ENCODE assay signal across 19 cellular contexts in genomic region chr12:23380419-23381100, GRCh38.
DNase-seq lines count a peak whose midpoint lies in the region; ATAC-seq, FAIRE-seq and TF ChIP-seq lines count a peak whose summit lies in the region.
"Had no signal": no experiment of that assay in that cellular context is flagged by ENCODE, and none has a peak within 500 bp of the region (broad histone marks: within the 10 kb centered on the region; RNA-seq: fewer than 3 reads in every experiment).

No MANE protein-coding gene starts in this region.

- H3K9me3 ChIP-seq in liver (ENCODE audit: control insufficient read depth in 4 of 4, low read length in 3 of 4): peaks cover 0 to 3% (median 0%) of the 10 kb centered on the region in 4 donors

- H3K27ac ChIP-seq in liver (ENCODE audit: low read depth in 1 of 2, low read length in 2 of 2): peak overlapping the region; percentile 38 to 40

- 39% methylated on average over 4 of the region's 4 CpGs for WGBS in liver

- ATAC-seq in activated CD4-positive, CD25-positive, alpha-beta regulatory T cell treated with anti-CD3 and anti-CD28 coated beads, Interleukin-2, amount 50 U/mL, for 24 hours: no peak

- no peaks in the 10 kb centered on the region for H3K27me3 ChIP-seq in liver (ENCODE audit: control insufficient read depth in 4 of 4, insufficient read depth in 4 of 4, low read length in 3 of 4)

- no peaks in the 10 kb centered on the region for H3K36me3 ChIP-seq in liver (ENCODE audit: control insufficient read depth in 4 of 4, insufficient read depth in 3 of 4, low read depth in 1 of 4, low read length in 3 of 4)

- no peak overlapping the region for H3K9ac ChIP-seq in liver (ENCODE audit: low read depth in 1 of 2, low read length in 2 of 2)

- FAIRE-seq in H54 (lab: Jason Lieb, UNC): no peak
- FAIRE-seq: D721Med, GM12891, GM18507 had no signal

- peaks cover 0 to 2% (median 0%) of the 10 kb centered on the region in 4 donors for H3K4me1 ChIP-seq in liver (ENCODE audit: control insufficient read depth in 4 of 4, insufficient read depth in 4 of 4, low read length in 3 of 4)

- H3K4me3 ChIP-seq in liver (ENCODE audit: low read depth in 1 of 3, low read length in 3 of 3): no peak overlapping the region

- TF ChIP-seq CTCF in liver (IDR thresholded peaks at IDR 0.05; ENCODE audit: low read depth, low read length, missing input control): no peak

- no peak for TF ChIP-seq POLR2A in H54 (IDR thresholded peaks at IDR 0.05; ENCODE audit: low read depth, low read length)

- peak; percentile 0 for DNase-seq in COLO668 (lab: John Stamatoyannopoulos, UW; ENCODE audit: unreplicated experiment)
- peak; percentile 90 for DNase-seq in NCI-H526 treated with DMSO at 0.1 percent for 48 hours (lab: John Stamatoyannopoulos, UW)
- DNase-seq in DMS153 treated with DMSO at 0.1 percent for 48 hours (lab: John Stamatoyannopoulos, UW; ENCODE audit: unreplicated experiment): no peak
- DNase-seq in H54 (ENCODE audit: insufficient read length, low spot score): no peak
- DNase-seq in activated T-cell treated with anti-CD3 and anti-CD28 coated beads for 4 hours: no peak
- DNase-seq: C1 segment of cervical spinal cord; CD4-positive, alpha-beta memory T cell; DMS 273 treated with DMSO at 0.1 percent for 48 hours; DMS53; DMS79 treated with DMSO at 0.1 percent for 48 hours; GF-D8; GOT3; H7; HCEC 1CT had no signal

- TF ChIP-seq RAD21 in liver (IDR thresholded peaks at IDR 0.05): no peak

TF ChIP-seq in liver, 16 proteins besides CTCF, POLR2A, EP300 and RAD21:
- TF ChIP-seq ZBTB33 (IDR thresholded peaks at IDR 0.05): no peak
- no peak for TF ChIP-seq TAF1 (conservative IDR thresholded peaks at IDR 0.05)
- peak; percentile 68 for TF ChIP-seq YY1 (IDR thresholded peaks at IDR 0.05)
- TF ChIP-seq HNF4A (conservative IDR thresholded peaks at IDR 0.05): peak; percentile 80 to 88
- TF ChIP-seq FOXA2 (IDR thresholded peaks at IDR 0.05): peak; percentile 38
- TF ChIP-seq RXRA (IDR thresholded peaks at IDR 0.05): peak; percentile 16 to 42
- no peak for TF ChIP-seq JUND (IDR thresholded peaks at IDR 0.05)
- TF ChIP-seq, protein P1, sequence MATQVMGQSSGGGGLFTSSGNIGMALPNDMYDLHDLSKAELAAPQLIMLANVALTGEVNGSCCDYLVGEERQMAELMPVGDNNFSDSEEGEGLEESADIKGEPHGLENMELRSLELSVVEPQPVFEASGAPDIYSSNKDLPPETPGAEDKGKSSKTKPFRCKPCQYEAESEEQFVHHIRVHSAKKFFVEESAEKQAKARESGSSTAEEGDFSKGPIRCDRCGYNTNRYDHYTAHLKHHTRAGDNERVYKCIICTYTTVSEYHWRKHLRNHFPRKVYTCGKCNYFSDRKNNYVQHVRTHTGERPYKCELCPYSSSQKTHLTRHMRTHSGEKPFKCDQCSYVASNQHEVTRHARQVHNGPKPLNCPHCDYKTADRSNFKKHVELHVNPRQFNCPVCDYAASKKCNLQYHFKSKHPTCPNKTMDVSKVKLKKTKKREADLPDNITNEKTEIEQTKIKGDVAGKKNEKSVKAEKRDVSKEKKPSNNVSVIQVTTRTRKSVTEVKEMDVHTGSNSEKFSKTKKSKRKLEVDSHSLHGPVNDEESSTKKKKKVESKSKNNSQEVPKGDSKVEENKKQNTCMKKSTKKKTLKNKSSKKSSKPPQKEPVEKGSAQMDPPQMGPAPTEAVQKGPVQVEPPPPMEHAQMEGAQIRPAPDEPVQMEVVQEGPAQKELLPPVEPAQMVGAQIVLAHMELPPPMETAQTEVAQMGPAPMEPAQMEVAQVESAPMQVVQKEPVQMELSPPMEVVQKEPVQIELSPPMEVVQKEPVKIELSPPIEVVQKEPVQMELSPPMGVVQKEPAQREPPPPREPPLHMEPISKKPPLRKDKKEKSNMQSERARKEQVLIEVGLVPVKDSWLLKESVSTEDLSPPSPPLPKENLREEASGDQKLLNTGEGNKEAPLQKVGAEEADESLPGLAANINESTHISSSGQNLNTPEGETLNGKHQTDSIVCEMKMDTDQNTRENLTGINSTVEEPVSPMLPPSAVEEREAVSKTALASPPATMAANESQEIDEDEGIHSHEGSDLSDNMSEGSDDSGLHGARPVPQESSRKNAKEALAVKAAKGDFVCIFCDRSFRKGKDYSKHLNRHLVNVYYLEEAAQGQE (IDR thresholded peaks at IDR 0.05): peak; percentile 21
- TF ChIP-seq SP1 (IDR thresholded peaks at IDR 0.05): peak; percentile 63

Comparison
In these comparisons a context has a peak if more than half of its experiments do, and no peak if none do; other contexts are left out.
1. DNase-seq: peak in COLO668 (single experiment) and NCI-H526 treated with DMSO at 0.1 percent for 48 hours (single experiment); none in DMS153 treated with DMSO at 0.1 percent for 48 hours (single experiment), H54 (single experiment) and activated T-cell treated with anti-CD3 and anti-CD28 coated beads for 4 hours (single experiment).